ENCODE assay signal across 15 cellular contexts in genomic region chr17:16585796-16586195, GRCh38. TPM values are rescaled to one million over a fixed set of nuclear protein-coding genes. Genes with fewer than 3 reads are reported as not detected.
DNase-seq lines count a peak whose midpoint lies in the region; ATAC-seq and TF ChIP-seq lines count a peak whose summit lies in the region.
"Had no signal": no experiment of that assay in that cellular context is flagged by ENCODE, and none has a peak within 500 bp of the region (broad histone marks: within the 10 kb centered on the region; RNA-seq: fewer than 3 reads in every experiment).

No MANE protein-coding gene starts in this region.

- TF ChIP-seq CTCF in fibroblast of pulmonary artery (IDR thresholded peaks at IDR 0.05; ENCODE audit: low read length, missing control alignments): no peak

- WGBS in trophoblast cell (ENCODE audit: extremely low coverage, insufficient coverage, insufficient read length): no CpG with 5 or more reads among the region's 4 CpGs

- H3K27me3 ChIP-seq in trophoblast cell (ENCODE audit: insufficient read depth, low read length): no peaks in the 10 kb centered on the region

- no peak overlapping the region for H3K27ac ChIP-seq in trophoblast cell (ENCODE audit: low read depth, low read length)
- H3K27ac ChIP-seq: A549 had no signal

- H2AK5ac ChIP-seq in trophoblast cell (ENCODE audit: low read length): no peak overlapping the region

- no peak overlapping the region for H4K91ac ChIP-seq in trophoblast cell (ENCODE audit: low read depth, low read length)

- no peak overlapping the region for H2AFZ ChIP-seq in trophoblast cell (ENCODE audit: insufficient read depth, low read length, poor library complexity)

- H3K18ac ChIP-seq in trophoblast cell (ENCODE audit: low read length): no peak overlapping the region

- no peak overlapping the region for H3K4me2 ChIP-seq in trophoblast cell (ENCODE audit: low read length)
- H3K4me2 ChIP-seq: A549 had no signal

- peaks cover 5% of the 10 kb centered on the region for H3K79me2 ChIP-seq in trophoblast cell (ENCODE audit: control insufficient read depth, insufficient read depth, low read length, poor library complexity)

- no peak overlapping the region for H3K14ac ChIP-seq in trophoblast cell (ENCODE audit: low read length)

- peak overlapping the region; percentile 38 for H3K9ac ChIP-seq in trophoblast cell (ENCODE audit: low read length)

- DNase-seq in CD1c-positive myeloid dendritic cell (ENCODE audit: extremely low spot score): peak; percentile 6
- peak; percentile 34 for DNase-seq in MV-4-11 (lab: John Stamatoyannopoulos, UW)
- peak; percentile 21 for DNase-seq in fibroblast of pulmonary artery (ENCODE audit: low read depth)
- no peak for DNase-seq in trophoblast cell
- no peak for DNase-seq in NCI-H2171 treated with DMSO at 0.1 percent for 48 hours (lab: John Stamatoyannopoulos, UW)
- no peak for DNase-seq in NCI-H187 (lab: John Stamatoyannopoulos, UW)
- DNase-seq: COR-L47, Kasumi-1, MM.1S, NCI-H1417 treated with DMSO at 0.1 percent for 48 hours, NCI-H2029, NCI-H774 had no signal

- H3K4ac ChIP-seq in trophoblast cell (ENCODE audit: low read depth, low read length): no peak overlapping the region

- H3K9me3 ChIP-seq in trophoblast cell (ENCODE audit: insufficient read depth, low read depth, low read length): no peaks in the 10 kb centered on the region

- no peak overlapping the region for H4K8ac ChIP-seq in trophoblast cell (ENCODE audit: low read depth, low read length)

- peaks cover 8% of the 10 kb centered on the region for H3K79me1 ChIP-seq in trophoblast cell (ENCODE audit: low read length)

- no peak overlapping the region for H2BK120ac ChIP-seq in trophoblast cell (ENCODE audit: insufficient read depth, low read length, poor library complexity)

- H3K23ac ChIP-seq in trophoblast cell (ENCODE audit: low read length): no peak overlapping the region

- H3K36me3 ChIP-seq in trophoblast cell (ENCODE audit: control insufficient read depth in 1 of 2, insufficient read depth in 2 of 2, low read length in 2 of 2): no peaks in the 10 kb centered on the region

- H3K4me3 ChIP-seq in fibroblast of pulmonary artery (replicated peaks; ENCODE audit: low read depth, low read length) (no peak overlapping the region), trophoblast cell (ENCODE audit: low read depth, low read length) (no peak overlapping the region)
- H3K4me3 ChIP-seq: A549 had no signal

- no peak overlapping the region for H2BK12ac ChIP-seq in trophoblast cell (ENCODE audit: low read length)

- H2BK5ac ChIP-seq in trophoblast cell (ENCODE audit: low read depth, low read length, poor library complexity): no peak overlapping the region

- peaks cover 0 to 7% of the 10 kb centered on the region in 2 experiments for H3K4me1 ChIP-seq in trophoblast cell (ENCODE audit: control insufficient read depth in 1 of 2, insufficient read depth in 2 of 2, low read length in 2 of 2)

- H4K12ac ChIP-seq in trophoblast cell (ENCODE audit: low read depth, low read length): no peak overlapping the region

- ATAC-seq in esophagus mucosa (no peak), HG03039 (IDR thresholded peaks at IDR 0.05; ENCODE audit: unreplicated experiment) (no peak)
- ATAC-seq: A549 had no signal

RNA-seq across cellular contexts. Expression of gene ZNF287, which starts 16.8 kb away (rescaled TPM):
- polyA plus RNA-seq in trophoblast cell (2013): 4.3 and 4.9 TPM in 2 replicates
- total RNA-seq in esophagus mucosa: 1.9 TPM

Comparison
In these comparisons a context has a peak if more than half of its experiments do, and no peak if none do; other contexts are left out.
1. DNase-seq: peak in CD1c-positive myeloid dendritic cell (single experiment), MV-4-11 (single experiment) and fibroblast of pulmonary artery (single experiment); none in trophoblast cell (0 of 2), NCI-H2171 treated with DMSO at 0.1 percent for 48 hours (single experiment) and NCI-H187 (0 of 2).